In genomic region chr5:37121027-37121426, GRCh38 we compare ENCODE assay signal across 25 cellular contexts.
DNase-seq lines count a peak whose midpoint lies in the region; ATAC-seq and TF ChIP-seq lines count a peak whose summit lies in the region.
"Had no signal": no experiment of that assay in that cellular context is flagged by ENCODE, and none has a peak within 500 bp of the region (broad histone marks: within the 10 kb centered on the region; RNA-seq: fewer than 3 reads in every experiment).

No MANE protein-coding gene starts in this region.

- 60 to 88% methylated on average over 1 of the region's 1 CpG for WGBS in esophagus squamous epithelium, 2 donors

- no peaks in the 10 kb centered on the region for H3K4me1 ChIP-seq in naive thymus-derived CD4-positive, alpha-beta T cell (ENCODE audit: control insufficient read depth in 2 of 2, insufficient read depth in 2 of 2, low read length in 2 of 2)
- H3K4me1 ChIP-seq in esophagus squamous epithelium, result no peaks in the 10 kb centered on the region
- H3K4me1 ChIP-seq: left lung, right atrium auricular region, spleen had no signal

- no peaks in the 10 kb centered on the region for H3K27me3 Mint-ChIP-seq in naive thymus-derived CD4-positive, alpha-beta T cell
- H3K27me3 Mint-ChIP-seq: activated CD4-positive, alpha-beta T cell treated with anti-CD3 and anti-CD28 coated beads, Interleukin-2, amount 10 ng/mL, durations not matched to agents 7 days and 5 days; CD4-positive, alpha-beta T cell; natural killer cell treated with Interleukin-12 subunit alpha and Interleukin-12 subunit beta and Interleukin-15 and Interleukin-18, amount 100 ng/mL, for 72 hours; T-cell had no signal

- no peak overlapping the region for H3K4me3 Mint-ChIP-seq in naive thymus-derived CD4-positive, alpha-beta T cell
- H3K4me3 Mint-ChIP-seq: activated CD4-positive, alpha-beta T cell treated with anti-CD3 and anti-CD28 coated beads, Interleukin-2, amount 10 ng/mL, durations not matched to agents 7 days and 5 days; CD4-positive, alpha-beta T cell; natural killer cell treated with Interleukin-12 subunit alpha and Interleukin-12 subunit beta and Interleukin-15 and Interleukin-18, amount 100 ng/mL, for 72 hours; T-cell had no signal

- no peak for TF ChIP-seq POLR2A in esophagus squamous epithelium (IDR thresholded peaks at IDR 0.05)

- POLR2A ChIA-PET in naive thymus-derived CD4-positive, alpha-beta T cell (lab: Charles Lee), result no interaction called here

- H3K36me3 Mint-ChIP-seq in naive thymus-derived CD4-positive, alpha-beta T cell, result peaks cover 0 to 12% (median 9%) of the 10 kb centered on the region in 5 donors

- no peak for TF ChIP-seq CTCF in esophagus squamous epithelium (IDR thresholded peaks at IDR 0.05)

- H3K9me3 ChIP-seq in naive thymus-derived CD4-positive, alpha-beta T cell (ENCODE audit: control insufficient read depth in 2 of 3, low read length in 3 of 3), result no peaks in the 10 kb centered on the region
- no peaks in the 10 kb centered on the region for H3K9me3 ChIP-seq in esophagus squamous epithelium
- H3K9me3 ChIP-seq: left lung, right atrium auricular region, spleen had no signal

- H3K27ac Mint-ChIP-seq in naive thymus-derived CD4-positive, alpha-beta T cell, result peak overlapping the region in 2 of 9 donors; percentile 1 to 9
- H3K27ac Mint-ChIP-seq: activated naive CD4-positive, alpha-beta T cell treated with anti-CD3 and anti-CD28 coated beads, Interleukin-2, amount 50 U/mL, for 72 hours; CD4-positive, alpha-beta T cell; natural killer cell treated with Interleukin-12 subunit alpha and Interleukin-12 subunit beta and Interleukin-15 and Interleukin-18, amount 100 ng/mL, for 72 hours; T-cell had no signal

- H3K4me1 Mint-ChIP-seq in naive thymus-derived CD4-positive, alpha-beta T cell, result peaks cover 0 to 16% (median 0%) of the 10 kb centered on the region in 7 donors
- H3K4me1 Mint-ChIP-seq: T-cell had no signal

- intact Hi-C loops in naive thymus-derived CD4-positive, alpha-beta T cell (cut with micrococcal nuclease), result no loop called here
- intact Hi-C loops in esophagus squamous epithelium (cut with DNase I), result no loop called here

- peak; percentile 60 for ATAC-seq in GM19438 (IDR thresholded peaks at IDR 0.05; ENCODE audit: low read depth, unreplicated experiment)
- peak; percentile 55 for ATAC-seq in naive thymus-derived CD4-positive, alpha-beta T cell
- ATAC-seq in HG03196 (IDR thresholded peaks at IDR 0.05; ENCODE audit: unreplicated experiment), result no peak
- ATAC-seq in GM21576 (IDR thresholded peaks at IDR 0.05; ENCODE audit: unreplicated experiment), result no peak
- ATAC-seq: left lung had no signal

- no peak overlapping the region for H3K27ac ChIP-seq in naive thymus-derived CD4-positive, alpha-beta T cell (ENCODE audit: low read depth, low read length)
- no peak overlapping the region for H3K27ac ChIP-seq in esophagus squamous epithelium
- H3K27ac ChIP-seq: hepatocyte, left lung, right atrium auricular region, spleen had no signal

- CTCF ChIA-PET in naive thymus-derived CD4-positive, alpha-beta T cell (lab: Charles Lee), result no interaction called here

- no peak overlapping the region for H3K4me3 ChIP-seq in naive thymus-derived CD4-positive, alpha-beta T cell (ENCODE audit: low read length)
- no peak overlapping the region for H3K4me3 ChIP-seq in esophagus squamous epithelium
- H3K4me3 ChIP-seq: hepatocyte, left lung, right atrium auricular region, spleen had no signal

- H3K9me3 Mint-ChIP-seq in naive thymus-derived CD4-positive, alpha-beta T cell, result no peaks in the 10 kb centered on the region
- H3K9me3 Mint-ChIP-seq: activated CD4-positive, alpha-beta T cell treated with anti-CD3 and anti-CD28 coated beads, Interleukin-2, amount 10 ng/mL, durations not matched to agents 7 days and 5 days; activated naive CD4-positive, alpha-beta T cell treated with anti-CD3 and anti-CD28 coated beads, Interleukin-2, amount 50 U/mL, for 72 hours; CD4-positive, alpha-beta T cell; natural killer cell treated with Interleukin-12 subunit alpha and Interleukin-12 subunit beta and Interleukin-15 and Interleukin-18, amount 100 ng/mL, for 72 hours; T-cell had no signal

- no peaks in the 10 kb centered on the region for H3K36me3 ChIP-seq in naive thymus-derived CD4-positive, alpha-beta T cell (ENCODE audit: control insufficient read depth in 2 of 3, insufficient read depth in 3 of 3, low read length in 3 of 3)
- H3K36me3 ChIP-seq in esophagus squamous epithelium, result peaks cover 0 to 85% (median 0%) of the 10 kb centered on the region in 3 donors

- DNase-seq in NAMALWA (ENCODE audit: low spot score) (peak; percentile 63), SIG-M5 treated with dmso at 0.1 percent for 504 hours (lab: John Stamatoyannopoulos, UW; ENCODE audit: unreplicated experiment) (peak; percentile 75), esophagus squamous epithelium (lab: John Stamatoyannopoulos, UW) (no peak)
- DNase-seq in naive thymus-derived CD4-positive, alpha-beta T cell, result no peak
- DNase-seq: CD4-positive, alpha-beta T cell; DMS 273 treated with DMSO at 0.1 percent for 48 hours; foreskin fibroblast; KG1; left lung; midbrain; NCI-H1105; NCI-H2029 treated with DMSO at 0.1 percent for 48 hours; NK-92 treated with Interleukin-12 subunit alpha and Interleukin-12 subunit beta, amount 100 ng/mL, for 24 hours; spleen; stimulated activated CD4-positive, alpha-beta T cell treated with anti-CD3 and anti-CD28 coated beads, Interleukin-4, amount 100 ng/mL, for 1 hour; stimulated activated naive CD4-positive, alpha-beta T cell treated with Interleukin-2 at 50 U/mL for 16 hours; T-cell had no signal

- H3K27me3 ChIP-seq in naive thymus-derived CD4-positive, alpha-beta T cell (ENCODE audit: control insufficient read depth in 2 of 2, insufficient read depth in 2 of 2, low read length in 2 of 2), result no peaks in the 10 kb centered on the region
- H3K27me3 ChIP-seq in esophagus squamous epithelium, result no peaks in the 10 kb centered on the region
- H3K27me3 ChIP-seq: hepatocyte, left lung, right atrium auricular region, spleen had no signal

Comparison
In these comparisons a context has a peak if more than half of its experiments do, and no peak if none do; other contexts are left out.
1. ATAC-seq: peak in GM19438 (single experiment) and naive thymus-derived CD4-positive, alpha-beta T cell (single experiment); none in HG03196 (single experiment) and GM21576 (single experiment).
2. DNase-seq: peak in NAMALWA (single experiment) and SIG-M5 treated with dmso at 0.1 percent for 504 hours (single experiment); none in naive thymus-derived CD4-positive, alpha-beta T cell (0 of 9) and esophagus squamous epithelium (single experiment).